In the genomic region with DNA sequence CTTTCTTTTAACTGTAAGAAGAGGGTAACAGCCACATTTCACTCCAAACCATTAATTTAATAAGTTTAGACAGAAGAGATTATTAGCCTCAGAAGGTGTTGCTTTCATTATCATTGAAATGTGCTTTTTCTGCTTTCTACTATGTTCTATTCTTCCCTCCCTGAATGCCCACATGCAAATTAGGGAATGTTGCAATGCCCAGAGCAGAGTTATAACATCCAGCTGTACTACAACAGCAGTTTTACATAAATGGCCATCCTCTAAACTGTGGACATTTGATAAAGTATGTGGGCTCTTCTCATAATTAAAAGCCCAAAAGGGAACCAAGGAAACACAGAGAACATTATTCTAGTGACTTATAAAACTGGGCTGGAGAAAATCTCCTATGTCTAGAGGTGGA, we compare ENCODE assay signal across 24 cellular contexts.
"Had no signal": no experiment of that assay in that cellular context is flagged by ENCODE, and none has a peak within 500 bp of the region (broad histone marks: within the 10 kb centered on the region; RNA-seq: fewer than 3 reads in every experiment).

No MANE protein-coding gene starts in this region.

- H3K27ac ChIP-seq: ascending aorta, body of pancreas, KMS-11, PC-9 had no signal

- H3K27ac Mint-ChIP-seq: activated CD8-positive, alpha-beta T cell treated with anti-CD3 and anti-CD28 coated beads, Interleukin-2, amount 10 ng/mL, durations not matched to agents 7 days and 5 days; T-helper 17 cell; WTC11 had no signal

- DNase-seq: activated CD4-positive, alpha-beta T cell treated with anti-CD3 and anti-CD28 coated beads for 48 hours; activated CD4-positive, alpha-beta T cell treated with anti-CD3 and anti-CD28 coated beads, Interleukin-2, amount 50 U/mL, for 4 hours; activated CD4-positive, CD25-positive, alpha-beta regulatory T cell treated with anti-CD3 and anti-CD28 coated beads, Interleukin-2, amount 50 U/mL, for 72 hours; activated CD8-positive, alpha-beta memory T cell treated with anti-CD3 and anti-CD28 coated beads, Interleukin-2, amount 50 U/mL, for 48 hours; activated CD8-positive, alpha-beta T cell treated with anti-CD3 and anti-CD28 coated beads, Interleukin-2, amount 10 ng/mL, durations not matched to agents 7 days and 5 days; activated naive CD4-positive, alpha-beta T cell treated with anti-CD3 and anti-CD28 coated beads, Interleukin-2, amount 50 U/mL, for 16 hours; activated T-cell treated with anti-CD3 and anti-CD28 coated beads, Interleukin-2, amount 50 U/mL, for 1 hour; amniotic stem cell; body of pancreas; central memory CD4-positive, alpha-beta T cell; NCI-H1092; NCI-H1417; NCI-H1930; NCI-H2171; NCI-H226; NCI-H774; NK-92 treated with Interleukin-12 subunit alpha and Interleukin-12 subunit beta, amount 100 ng/mL, for 24 hours; PC-9; SHP77 treated with DMSO at 0.1 percent for 48 hours; T-helper 17 cell; T-helper 9 cell had no signal

- H3K27me3 ChIP-seq: ascending aorta, body of pancreas had no signal

- H3K4me1 Mint-ChIP-seq: WTC11 had no signal

- H3K4me1 ChIP-seq: ascending aorta, body of pancreas had no signal

- ATAC-seq: activated CD8-positive, alpha-beta T cell treated with anti-CD3 and anti-CD28 coated beads, Interleukin-2, amount 10 ng/mL, durations not matched to agents 7 days and 5 days; body of pancreas; T-helper 17 cell; WTC11 had no signal

- H3K9ac ChIP-seq: KMS-11 had no signal

- H2AFZ ChIP-seq: PC-9 had no signal

- H3K4me3 Mint-ChIP-seq: activated CD8-positive, alpha-beta T cell treated with anti-CD3 and anti-CD28 coated beads, Interleukin-2, amount 10 ng/mL, durations not matched to agents 7 days and 5 days; T-helper 17 cell; WTC11 had no signal

- H3K9me3 ChIP-seq: ascending aorta, body of pancreas had no signal

- H3K4me2 ChIP-seq: KMS-11, PC-9 had no signal

- H3K36me3 ChIP-seq: ascending aorta had no signal

- H3K4me3 ChIP-seq: ascending aorta, body of pancreas, PC-9 had no signal
